Comparison of ENCODE assay signal across 22 cellular contexts in the genomic region with DNA sequence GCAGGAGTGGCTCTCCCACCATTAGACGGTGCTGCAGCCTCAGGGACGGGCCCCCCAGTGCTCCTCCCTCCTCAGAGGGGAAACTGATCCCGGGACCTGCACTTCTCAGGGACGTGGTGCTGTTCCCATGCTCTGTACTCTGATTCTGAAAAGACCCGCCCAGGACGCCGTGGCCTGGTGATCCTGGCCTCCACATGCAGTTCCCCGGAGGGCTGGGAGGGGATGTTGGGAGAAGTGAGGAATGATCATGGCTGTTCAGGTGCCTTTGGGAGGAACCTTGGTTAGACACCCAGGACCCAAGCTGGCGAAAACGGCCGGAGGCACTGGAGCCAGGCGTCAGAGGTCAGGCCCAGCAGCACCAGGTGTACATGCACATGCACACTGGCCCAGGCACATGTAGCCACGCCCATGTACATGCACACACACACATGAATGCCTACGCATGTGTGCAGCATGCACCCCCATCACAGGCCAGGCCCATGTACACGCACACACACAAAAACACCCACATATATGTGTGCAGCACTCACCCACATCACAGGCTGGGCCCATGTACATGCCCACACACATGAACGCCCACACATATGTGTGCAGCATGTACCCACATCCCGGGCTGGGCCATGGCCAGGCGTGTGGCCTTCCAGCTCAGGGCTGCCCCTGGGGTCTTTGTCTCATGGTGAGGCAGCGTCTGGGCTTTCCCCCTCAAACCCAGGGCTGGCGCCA. TPM values are rescaled to one million over a fixed set of nuclear protein-coding genes. Genes with fewer than 3 reads are reported as not detected.
A peak's percentile ranks its signal among the peaks of the same experiment; 100 is the strongest.
DNase-seq lines count a peak whose midpoint lies in the region; ATAC-seq, FAIRE-seq and TF ChIP-seq lines count a peak whose summit lies in the region.
"Had no signal": no experiment of that assay in that cellular context is flagged by ENCODE, and none has a peak within 500 bp of the region (broad histone marks: within the 10 kb centered on the region; RNA-seq: fewer than 3 reads in every experiment).

No MANE protein-coding gene starts in this region.

- no peaks in the 10 kb centered on the region for H3K79me2 ChIP-seq in endothelial cell of umbilical vein (ENCODE audit: control insufficient read depth, insufficient read depth, low read length)

- peaks cover 0 to 14% (median 6%) of the 10 kb centered on the region in 9 donors for H3K4me1 ChIP-seq in heart right ventricle
- no peaks in the 10 kb centered on the region for H3K4me1 ChIP-seq in endothelial cell of umbilical vein (ENCODE audit: control insufficient read depth, extremely low read depth, insufficient read depth, low read length)
- H3K4me1 ChIP-seq in colonic mucosa: no peaks in the 10 kb centered on the region
- H3K4me1 ChIP-seq: SJCRH30 had no signal

- dilution Hi-C loops in endothelial cell of umbilical vein (cut with MboI; ENCODE audit: extremely low pct_ligation_motif_present, low sequenced_read_pairs): no loop called here

- 93% methylated on average over 20 of the region's 20 CpGs for WGBS in heart right ventricle, 2 donors

- POLR2A ChIA-PET in endothelial cell of umbilical vein (lab: Charles Lee): no interaction called here

- DNase-seq in left ventricle myocardium superior (peak; percentile 21), heart right ventricle (no peak), endothelial cell of umbilical vein (ENCODE audit: low read depth, low spot score) (no peak), posterior vena cava (ENCODE audit: low spot score) (peak; percentile 73), RPMI8226 (no peak), colonic mucosa (no peak)
- no peak for DNase-seq in activated CD8-positive, alpha-beta memory T cell treated with anti-CD3 and anti-CD28 coated beads for 24 hours
- DNase-seq: CD8-positive, alpha-beta memory T cell; H9; Karpas-422; NCI-H1694; NCI-H2171; NCI-H524 treated with DMSO at 0.1 percent for 48 hours; NCI-H82; SJCRH30 had no signal

- no peak overlapping the region for H3K9ac ChIP-seq in endothelial cell of umbilical vein (replicated peaks; ENCODE audit: extremely low read depth, insufficient read depth, low read length)
- no peak overlapping the region for H3K9ac ChIP-seq in colonic mucosa (ENCODE audit: low read depth in 2 of 2, low read length in 2 of 2)

- FAIRE-seq in endothelial cell of umbilical vein (lab: Jason Lieb, UNC): no peak
- FAIRE-seq: A204.1, G401.6, GM12892 had no signal

- TF ChIP-seq CTCF in heart right ventricle (IDR thresholded peaks at IDR 0.05) (no peak), endothelial cell of umbilical vein (IDR thresholded peaks at IDR 0.05; ENCODE audit: extremely low read depth in 1 of 2, insufficient read depth in 1 of 2, low read depth in 1 of 2, low read length in 2 of 2) (no peak), colonic mucosa (IDR thresholded peaks at IDR 0.05) (no peak)

- no peak for TF ChIP-seq POLR2A in endothelial cell of umbilical vein (IDR thresholded peaks at IDR 0.05; ENCODE audit: low read depth, low read length)

- ATAC-seq in left ventricle myocardium superior (no peak), heart right ventricle (no peak)
- ATAC-seq: Panc1 had no signal

- peaks cover 0 to 42% (median 4%) of the 10 kb centered on the region in 7 donors for H3K27me3 ChIP-seq in heart right ventricle
- no peaks in the 10 kb centered on the region for H3K27me3 ChIP-seq in endothelial cell of umbilical vein (ENCODE audit: control insufficient read depth in 2 of 2, insufficient read depth in 2 of 2, low read length in 2 of 2)
- H3K27me3 ChIP-seq in colonic mucosa: no peaks in the 10 kb centered on the region

- H3K27ac ChIP-seq in heart right ventricle (no peak overlapping the region), endothelial cell of umbilical vein (ENCODE audit: insufficient read depth, low read depth, low read length) (no peak overlapping the region), colonic mucosa (no peak overlapping the region)
- H3K27ac ChIP-seq: C4-2B, SJCRH30 had no signal

- H3K36me3 ChIP-seq in heart right ventricle (no peaks in the 10 kb centered on the region), endothelial cell of umbilical vein (ENCODE audit: control insufficient read depth in 2 of 2, extremely low read depth in 1 of 2, insufficient read depth in 2 of 2, low read length in 2 of 2) (no peaks in the 10 kb centered on the region), colonic mucosa (no peaks in the 10 kb centered on the region)
- H3K36me3 ChIP-seq: SJCRH30 had no signal

- CTCF ChIA-PET in endothelial cell of umbilical vein (lab: Charles Lee): no interaction called here

- BruUV-seq in endothelial cell of umbilical vein (replicated peaks; lab: Mats Ljungman, UMichigan): no TSS peak

- no peak overlapping the region for H2AFZ ChIP-seq in endothelial cell of umbilical vein (ENCODE audit: low read depth, low read length)

- H3K9me1 ChIP-seq in endothelial cell of umbilical vein (replicated peaks; ENCODE audit: control insufficient read depth, extremely low read depth, insufficient read depth, low read length): no peaks in the 10 kb centered on the region

- H4K20me1 ChIP-seq in endothelial cell of umbilical vein (replicated peaks; ENCODE audit: control insufficient read depth, extremely low read depth, insufficient read depth, low read length): no peaks in the 10 kb centered on the region

- H3K4me3 ChIP-seq in heart right ventricle (no peak overlapping the region), endothelial cell of umbilical vein (replicated peaks in 1 of 3; ENCODE audit: insufficient read depth in 1 of 3, low read depth in 1 of 3, low read length in 3 of 3) (no peak overlapping the region), colonic mucosa (no peak overlapping the region)
- H3K4me3 ChIP-seq: SJCRH30 had no signal

- H3K4me2 ChIP-seq in endothelial cell of umbilical vein (ENCODE audit: insufficient read depth, low read length): no peak overlapping the region

- intact Hi-C loops in left ventricle myocardium superior (cut with micrococcal nuclease): loop anchor here (10.0 kb wide), 1 partner anchor 513 kb away; no protein-coding TSS in a partner anchor
- intact Hi-C loops in heart right ventricle (cut with DNase I): loop anchor here in 7 of 10 donors (2.0 to 10.0 kb wide), 6 partner anchors 70 to 513 kb away; a partner anchor contains a TSS
- intact Hi-C loops in endothelial cell of umbilical vein (cut with micrococcal nuclease): no loop called here
- intact Hi-C loops in posterior vena cava (cut with DNase I): loop anchor here in 1 of 2 donors (10.0 kb wide), 1 partner anchor 153 kb away; no protein-coding TSS in a partner anchor
- intact Hi-C loops in colonic mucosa (cut with DNase I): no loop called here

- H3K9me3 ChIP-seq in heart right ventricle (no peaks in the 10 kb centered on the region), endothelial cell of umbilical vein (replicated peaks; ENCODE audit: control insufficient read depth, insufficient read depth, low read length) (no peaks in the 10 kb centered on the region), colonic mucosa (no peaks in the 10 kb centered on the region)
- H3K9me3 ChIP-seq: SJCRH30 had no signal

TF ChIP-seq in endothelial cell of umbilical vein, 7 proteins besides CTCF, POLR2A, EP300 and RAD21:
- TF ChIP-seq MYC (IDR thresholded peaks at IDR 0.05; ENCODE audit: low read depth, low read length): no peak
- TF ChIP-seq, protein P1, sequence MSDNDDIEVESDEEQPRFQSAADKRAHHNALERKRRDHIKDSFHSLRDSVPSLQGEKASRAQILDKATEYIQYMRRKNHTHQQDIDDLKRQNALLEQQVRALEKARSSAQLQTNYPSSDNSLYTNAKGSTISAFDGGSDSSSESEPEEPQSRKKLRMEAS (IDR thresholded peaks at IDR 0.05; ENCODE audit: insufficient read depth, insufficient read length): peak; percentile 12

RNA-seq across cellular contexts. Expression of a gene that starts 52.6 kb away (rescaled TPM):
- total RNA-seq in left ventricle myocardium superior (0.92 TPM), heart right ventricle (1 to 10 TPM in 2 of 10 donors, under 1 TPM in 8; 0.09 to 1.5 (median 0.66) TPM), endothelial cell of umbilical vein (not detected in 2 replicates), posterior vena cava (1 to 10 TPM in 1 of 2 donors, under 1 TPM in 1; 0.24 to 1.7 TPM), colonic mucosa (1 to 10 TPM; 2.0 TPM)
- polyA plus RNA-seq in heart right ventricle (under 1 TPM; 0.29 to 0.38 TPM), endothelial cell of umbilical vein (not detected in 2 replicates)
- polyA plus RNA-seq in endothelial cell of umbilical vein (2011; cell fraction: cytosol; rRNA removed): not detected in 2 replicates
- not detected in 2 replicates for polyA plus RNA-seq in endothelial cell of umbilical vein (2011; cell fraction: nucleus; rRNA removed)
- polyA plus RNA-seq in endothelial cell of umbilical vein (2012): not detected in 2 replicates
- polyA minus RNA-seq in endothelial cell of umbilical vein: not detected in 2 replicates
- not detected for polyA minus RNA-seq in endothelial cell of umbilical vein (2011; cell fraction: cytosol; rRNA and poly(A)+ RNA removed)
- not detected in 2 replicates for polyA minus RNA-seq in endothelial cell of umbilical vein (2011; cell fraction: nucleus; rRNA and poly(A)+ RNA removed)
- total RNA-seq: CD8-positive, alpha-beta memory T cell; Daoy; M059J; SJCRH30 had no signal
- polyA plus RNA-seq: CD8-positive, alpha-beta memory T cell had no signal

Comparison
In these comparisons a context has a peak if more than half of its experiments do, and no peak if none do; other contexts are left out.
1. DNase-seq: peak in left ventricle myocardium superior (single experiment) and posterior vena cava (single experiment); none in heart right ventricle (0 of 2), endothelial cell of umbilical vein (single experiment), RPMI8226 (single experiment), activated CD8-positive, alpha-beta memory T cell treated with anti-CD3 and anti-CD28 coated beads for 24 hours (single experiment) and colonic mucosa (single experiment).
2. intact Hi-C loops: an anchor here in left ventricle myocardium superior (10.0 kb wide) and heart right ventricle (2.0 to 10.0 kb wide); none called in endothelial cell of umbilical vein and colonic mucosa.